Comparison of ENCODE assay signal across 16 cellular contexts in genomic region chr5:67591491-67591890, GRCh38.
"Had no signal": no experiment of that assay in that cellular context is flagged by ENCODE, and none has a peak within 500 bp of the region (broad histone marks: within the 10 kb centered on the region; RNA-seq: fewer than 3 reads in every experiment).

No MANE protein-coding gene starts in this region.

- H3K27me3 Mint-ChIP-seq: effector memory CD8-positive, alpha-beta T cell had no signal

- H3K4me1 ChIP-seq: foreskin keratinocyte had no signal

- H3K36me3 ChIP-seq: esophagus squamous epithelium, suprapubic skin, thyroid gland had no signal

- H3K4me3 Mint-ChIP-seq: effector memory CD8-positive, alpha-beta T cell; naive thymus-derived CD8-positive, alpha-beta T cell; neural crest cell; stimulated activated effector memory CD8-positive, alpha-beta T cell treated with anti-CD3 and anti-CD28 coated beads, Interleukin-12 subunit alpha, Interleukin-12 subunit beta, amount 100 ng/mL, for 72 hours; type B pancreatic cell had no signal

- ATAC-seq: effector memory CD8-positive, alpha-beta T cell; foreskin keratinocyte; left colon; left ventricle myocardium superior; naive thymus-derived CD8-positive, alpha-beta T cell; right cardiac atrium; stimulated activated effector memory CD8-positive, alpha-beta T cell treated with anti-CD3 and anti-CD28 coated beads, Interleukin-12 subunit alpha, Interleukin-12 subunit beta, amount 100 ng/mL, for 72 hours; stimulated activated naive CD8-positive, alpha-beta T cell treated with anti-CD3 and anti-CD28 coated beads, Interleukin-15, Interleukin-2, amounts not matched to agents 100 U/mL and 50 U/mL, for 24 hours had no signal

- DNase-seq: effector memory CD8-positive, alpha-beta T cell; esophagus squamous epithelium; foreskin keratinocyte; left colon; left ventricle myocardium superior; naive thymus-derived CD8-positive, alpha-beta T cell; right cardiac atrium; stimulated activated CD4-positive, alpha-beta T cell treated with anti-CD3 and anti-CD28 coated beads, Interleukin-4, amount 100 ng/mL, for 1 hour; stimulated activated CD8-positive, alpha-beta memory T cell treated with anti-CD3 and anti-CD28 coated beads, Interleukin-4, amount 100 ng/mL, for 48 hours; stimulated activated naive CD8-positive, alpha-beta T cell treated with anti-CD3 and anti-CD28 coated beads, Interleukin-15, Interleukin-2, amounts not matched to agents 100 U/mL and 50 U/mL, for 24 hours; thyroid gland had no signal

- H3K4me3 ChIP-seq: esophagus squamous epithelium, lung, suprapubic skin, thyroid gland had no signal

- H3K9me3 ChIP-seq: esophagus squamous epithelium, suprapubic skin, thyroid gland had no signal

- H3K9me3 Mint-ChIP-seq: stimulated activated effector memory CD8-positive, alpha-beta T cell treated with anti-CD3 and anti-CD28 coated beads, Interleukin-12 subunit alpha, Interleukin-12 subunit beta, amount 100 ng/mL, for 72 hours had no signal

- H3K4me1 Mint-ChIP-seq: naive thymus-derived CD8-positive, alpha-beta T cell; neural crest cell; stimulated activated effector memory CD8-positive, alpha-beta T cell treated with anti-CD3 and anti-CD28 coated beads, Interleukin-12 subunit alpha, Interleukin-12 subunit beta, amount 100 ng/mL, for 72 hours had no signal

- H3K36me3 Mint-ChIP-seq: stimulated activated effector memory CD8-positive, alpha-beta T cell treated with anti-CD3 and anti-CD28 coated beads, Interleukin-12 subunit alpha, Interleukin-12 subunit beta, amount 100 ng/mL, for 72 hours had no signal

- H3K27ac Mint-ChIP-seq: effector memory CD8-positive, alpha-beta T cell; naive thymus-derived CD8-positive, alpha-beta T cell; stimulated activated effector memory CD8-positive, alpha-beta T cell treated with anti-CD3 and anti-CD28 coated beads, Interleukin-12 subunit alpha, Interleukin-12 subunit beta, amount 100 ng/mL, for 72 hours; type B pancreatic cell had no signal

- H3K27me3 ChIP-seq: esophagus squamous epithelium, suprapubic skin, thyroid gland had no signal

- H3K27ac ChIP-seq: esophagus squamous epithelium, foreskin keratinocyte, suprapubic skin, thyroid gland had no signal
